ENCODE assay signal across 3 cellular contexts in the genomic region with DNA sequence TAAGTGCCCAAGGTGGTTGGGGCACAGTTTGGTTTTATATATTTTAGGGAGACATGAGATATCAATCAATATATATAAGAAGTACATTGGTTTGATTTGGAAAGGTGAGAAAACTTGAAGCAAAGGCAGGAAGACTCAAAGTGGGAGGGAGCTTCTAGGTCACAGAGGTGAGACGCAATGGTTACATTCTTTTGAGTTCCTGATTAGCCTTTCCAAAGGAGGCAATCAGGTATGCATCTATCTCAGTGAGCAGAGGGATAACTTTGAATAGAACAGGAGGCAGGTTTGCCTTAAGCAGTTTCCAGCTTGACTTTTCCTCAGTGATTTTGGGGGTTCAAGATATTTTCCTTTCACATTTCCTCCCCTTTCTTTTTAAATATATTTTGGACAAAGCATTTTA.
TF ChIP-seq lines count a peak whose summit lies in the region.

No MANE protein-coding gene starts in this region.

TF ChIP-seq in GM23338, 12 proteins besides CTCF, POLR2A, EP300 and RAD21 (continues in another document):
- TF ChIP-seq POLR2AphosphoS5 (IDR thresholded peaks at IDR 0.05; ENCODE audit: low read depth) = no peak
- TF ChIP-seq, protein P1, sequence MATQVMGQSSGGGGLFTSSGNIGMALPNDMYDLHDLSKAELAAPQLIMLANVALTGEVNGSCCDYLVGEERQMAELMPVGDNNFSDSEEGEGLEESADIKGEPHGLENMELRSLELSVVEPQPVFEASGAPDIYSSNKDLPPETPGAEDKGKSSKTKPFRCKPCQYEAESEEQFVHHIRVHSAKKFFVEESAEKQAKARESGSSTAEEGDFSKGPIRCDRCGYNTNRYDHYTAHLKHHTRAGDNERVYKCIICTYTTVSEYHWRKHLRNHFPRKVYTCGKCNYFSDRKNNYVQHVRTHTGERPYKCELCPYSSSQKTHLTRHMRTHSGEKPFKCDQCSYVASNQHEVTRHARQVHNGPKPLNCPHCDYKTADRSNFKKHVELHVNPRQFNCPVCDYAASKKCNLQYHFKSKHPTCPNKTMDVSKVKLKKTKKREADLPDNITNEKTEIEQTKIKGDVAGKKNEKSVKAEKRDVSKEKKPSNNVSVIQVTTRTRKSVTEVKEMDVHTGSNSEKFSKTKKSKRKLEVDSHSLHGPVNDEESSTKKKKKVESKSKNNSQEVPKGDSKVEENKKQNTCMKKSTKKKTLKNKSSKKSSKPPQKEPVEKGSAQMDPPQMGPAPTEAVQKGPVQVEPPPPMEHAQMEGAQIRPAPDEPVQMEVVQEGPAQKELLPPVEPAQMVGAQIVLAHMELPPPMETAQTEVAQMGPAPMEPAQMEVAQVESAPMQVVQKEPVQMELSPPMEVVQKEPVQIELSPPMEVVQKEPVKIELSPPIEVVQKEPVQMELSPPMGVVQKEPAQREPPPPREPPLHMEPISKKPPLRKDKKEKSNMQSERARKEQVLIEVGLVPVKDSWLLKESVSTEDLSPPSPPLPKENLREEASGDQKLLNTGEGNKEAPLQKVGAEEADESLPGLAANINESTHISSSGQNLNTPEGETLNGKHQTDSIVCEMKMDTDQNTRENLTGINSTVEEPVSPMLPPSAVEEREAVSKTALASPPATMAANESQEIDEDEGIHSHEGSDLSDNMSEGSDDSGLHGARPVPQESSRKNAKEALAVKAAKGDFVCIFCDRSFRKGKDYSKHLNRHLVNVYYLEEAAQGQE (IDR thresholded peaks at IDR 0.05; ENCODE audit: unreplicated experiment) = no peak

TF ChIP-seq in WTC11, 78 proteins besides CTCF, POLR2A, EP300 and RAD21 (continues in another document):
- no peak for TF ChIP-seq ATF1 (CRISPR knock-in tag; IDR thresholded peaks at IDR 0.05)
- TF ChIP-seq, protein P2, sequence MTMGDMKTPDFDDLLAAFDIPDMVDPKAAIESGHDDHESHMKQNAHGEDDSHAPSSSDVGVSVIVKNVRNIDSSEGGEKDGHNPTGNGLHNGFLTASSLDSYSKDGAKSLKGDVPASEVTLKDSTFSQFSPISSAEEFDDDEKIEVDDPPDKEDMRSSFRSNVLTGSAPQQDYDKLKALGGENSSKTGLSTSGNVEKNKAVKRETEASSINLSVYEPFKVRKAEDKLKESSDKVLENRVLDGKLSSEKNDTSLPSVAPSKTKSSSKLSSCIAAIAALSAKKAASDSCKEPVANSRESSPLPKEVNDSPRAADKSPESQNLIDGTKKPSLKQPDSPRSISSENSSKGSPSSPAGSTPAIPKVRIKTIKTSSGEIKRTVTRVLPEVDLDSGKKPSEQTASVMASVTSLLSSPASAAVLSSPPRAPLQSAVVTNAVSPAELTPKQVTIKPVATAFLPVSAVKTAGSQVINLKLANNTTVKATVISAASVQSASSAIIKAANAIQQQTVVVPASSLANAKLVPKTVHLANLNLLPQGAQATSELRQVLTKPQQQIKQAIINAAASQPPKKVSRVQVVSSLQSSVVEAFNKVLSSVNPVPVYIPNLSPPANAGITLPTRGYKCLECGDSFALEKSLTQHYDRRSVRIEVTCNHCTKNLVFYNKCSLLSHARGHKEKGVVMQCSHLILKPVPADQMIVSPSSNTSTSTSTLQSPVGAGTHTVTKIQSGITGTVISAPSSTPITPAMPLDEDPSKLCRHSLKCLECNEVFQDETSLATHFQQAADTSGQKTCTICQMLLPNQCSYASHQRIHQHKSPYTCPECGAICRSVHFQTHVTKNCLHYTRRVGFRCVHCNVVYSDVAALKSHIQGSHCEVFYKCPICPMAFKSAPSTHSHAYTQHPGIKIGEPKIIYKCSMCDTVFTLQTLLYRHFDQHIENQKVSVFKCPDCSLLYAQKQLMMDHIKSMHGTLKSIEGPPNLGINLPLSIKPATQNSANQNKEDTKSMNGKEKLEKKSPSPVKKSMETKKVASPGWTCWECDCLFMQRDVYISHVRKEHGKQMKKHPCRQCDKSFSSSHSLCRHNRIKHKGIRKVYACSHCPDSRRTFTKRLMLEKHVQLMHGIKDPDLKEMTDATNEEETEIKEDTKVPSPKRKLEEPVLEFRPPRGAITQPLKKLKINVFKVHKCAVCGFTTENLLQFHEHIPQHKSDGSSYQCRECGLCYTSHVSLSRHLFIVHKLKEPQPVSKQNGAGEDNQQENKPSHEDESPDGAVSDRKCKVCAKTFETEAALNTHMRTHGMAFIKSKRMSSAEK (CRISPR knock-in tag; IDR thresholded peaks at IDR 0.05; ENCODE audit: borderline replicate concordance) = no peak
- TF ChIP-seq CREB1 (CRISPR knock-in tag; IDR thresholded peaks at IDR 0.05) = no peak
- TF ChIP-seq, protein P3, sequence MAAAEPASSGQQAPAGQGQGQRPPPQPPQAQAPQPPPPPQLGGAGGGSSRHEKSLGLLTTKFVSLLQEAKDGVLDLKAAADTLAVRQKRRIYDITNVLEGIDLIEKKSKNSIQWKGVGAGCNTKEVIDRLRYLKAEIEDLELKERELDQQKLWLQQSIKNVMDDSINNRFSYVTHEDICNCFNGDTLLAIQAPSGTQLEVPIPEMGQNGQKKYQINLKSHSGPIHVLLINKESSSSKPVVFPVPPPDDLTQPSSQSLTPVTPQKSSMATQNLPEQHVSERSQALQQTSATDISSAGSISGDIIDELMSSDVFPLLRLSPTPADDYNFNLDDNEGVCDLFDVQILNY (CRISPR knock-in tag; IDR thresholded peaks at IDR 0.05) = no peak
- TF ChIP-seq, protein P4, sequence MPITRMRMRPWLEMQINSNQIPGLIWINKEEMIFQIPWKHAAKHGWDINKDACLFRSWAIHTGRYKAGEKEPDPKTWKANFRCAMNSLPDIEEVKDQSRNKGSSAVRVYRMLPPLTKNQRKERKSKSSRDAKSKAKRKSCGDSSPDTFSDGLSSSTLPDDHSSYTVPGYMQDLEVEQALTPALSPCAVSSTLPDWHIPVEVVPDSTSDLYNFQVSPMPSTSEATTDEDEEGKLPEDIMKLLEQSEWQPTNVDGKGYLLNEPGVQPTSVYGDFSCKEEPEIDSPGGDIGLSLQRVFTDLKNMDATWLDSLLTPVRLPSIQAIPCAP (CRISPR knock-in tag; IDR thresholded peaks at IDR 0.05) = no peak
- TF ChIP-seq CBFB (CRISPR knock-in tag; IDR thresholded peaks at IDR 0.05; ENCODE audit: low read depth) = no peak
- TF ChIP-seq, protein P5, sequence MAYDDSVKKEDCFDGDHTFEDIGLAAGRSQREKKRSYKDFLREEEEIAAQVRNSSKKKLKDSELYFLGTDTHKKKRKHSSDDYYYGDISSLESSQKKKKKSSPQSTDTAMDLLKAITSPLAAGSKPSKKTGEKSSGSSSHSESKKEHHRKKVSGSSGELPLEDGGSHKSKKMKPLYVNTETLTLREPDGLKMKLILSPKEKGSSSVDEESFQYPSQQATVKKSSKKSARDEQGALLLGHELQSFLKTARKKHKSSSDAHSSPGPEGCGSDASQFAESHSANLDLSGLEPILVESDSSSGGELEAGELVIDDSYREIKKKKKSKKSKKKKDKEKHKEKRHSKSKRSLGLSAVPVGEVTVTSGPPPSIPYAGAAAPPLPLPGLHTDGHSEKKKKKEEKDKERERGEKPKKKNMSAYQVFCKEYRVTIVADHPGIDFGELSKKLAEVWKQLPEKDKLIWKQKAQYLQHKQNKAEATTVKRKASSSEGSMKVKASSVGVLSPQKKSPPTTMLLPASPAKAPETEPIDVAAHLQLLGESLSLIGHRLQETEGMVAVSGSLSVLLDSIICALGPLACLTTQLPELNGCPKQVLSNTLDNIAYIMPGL (CRISPR knock-in tag; IDR thresholded peaks at IDR 0.05) = no peak
- TF ChIP-seq, protein P6, sequence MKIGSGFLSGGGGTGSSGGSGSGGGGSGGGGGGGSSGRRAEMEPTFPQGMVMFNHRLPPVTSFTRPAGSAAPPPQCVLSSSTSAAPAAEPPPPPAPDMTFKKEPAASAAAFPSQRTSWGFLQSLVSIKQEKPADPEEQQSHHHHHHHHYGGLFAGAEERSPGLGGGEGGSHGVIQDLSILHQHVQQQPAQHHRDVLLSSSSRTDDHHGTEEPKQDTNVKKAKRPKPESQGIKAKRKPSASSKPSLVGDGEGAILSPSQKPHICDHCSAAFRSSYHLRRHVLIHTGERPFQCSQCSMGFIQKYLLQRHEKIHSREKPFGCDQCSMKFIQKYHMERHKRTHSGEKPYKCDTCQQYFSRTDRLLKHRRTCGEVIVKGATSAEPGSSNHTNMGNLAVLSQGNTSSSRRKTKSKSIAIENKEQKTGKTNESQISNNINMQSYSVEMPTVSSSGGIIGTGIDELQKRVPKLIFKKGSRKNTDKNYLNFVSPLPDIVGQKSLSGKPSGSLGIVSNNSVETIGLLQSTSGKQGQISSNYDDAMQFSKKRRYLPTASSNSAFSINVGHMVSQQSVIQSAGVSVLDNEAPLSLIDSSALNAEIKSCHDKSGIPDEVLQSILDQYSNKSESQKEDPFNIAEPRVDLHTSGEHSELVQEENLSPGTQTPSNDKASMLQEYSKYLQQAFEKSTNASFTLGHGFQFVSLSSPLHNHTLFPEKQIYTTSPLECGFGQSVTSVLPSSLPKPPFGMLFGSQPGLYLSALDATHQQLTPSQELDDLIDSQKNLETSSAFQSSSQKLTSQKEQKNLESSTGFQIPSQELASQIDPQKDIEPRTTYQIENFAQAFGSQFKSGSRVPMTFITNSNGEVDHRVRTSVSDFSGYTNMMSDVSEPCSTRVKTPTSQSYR (CRISPR knock-in tag; IDR thresholded peaks at IDR 0.05) = no peak
- TF ChIP-seq ESRRA (CRISPR knock-in tag; IDR thresholded peaks at IDR 0.05; ENCODE audit: borderline replicate concordance) = no peak
- TF ChIP-seq SP1 (CRISPR knock-in tag; conservative IDR thresholded peaks at IDR 0.05) = no peak

TF ChIP-seq in H1, 55 proteins besides CTCF, POLR2A, EP300 and RAD21:
- TF ChIP-seq JUN (IDR thresholded peaks at IDR 0.05; ENCODE audit: low read depth, low read length) = no peak
- TF ChIP-seq EZH2 (IDR thresholded peaks at IDR 0.05; ENCODE audit: low read depth, low read length, severe bottlenecking) = no peak
- no peak for TF ChIP-seq KDM1A (IDR thresholded peaks at IDR 0.05; ENCODE audit: borderline replicate concordance, low read length)
- no peak for TF ChIP-seq GTF2F1 (IDR thresholded peaks at IDR 0.05; ENCODE audit: borderline replicate concordance, low read depth, low read length)
- TF ChIP-seq RXRA (IDR thresholded peaks at IDR 0.05; ENCODE audit: insufficient read depth, low read depth, low read length) = no peak
- TF ChIP-seq, protein P7, sequence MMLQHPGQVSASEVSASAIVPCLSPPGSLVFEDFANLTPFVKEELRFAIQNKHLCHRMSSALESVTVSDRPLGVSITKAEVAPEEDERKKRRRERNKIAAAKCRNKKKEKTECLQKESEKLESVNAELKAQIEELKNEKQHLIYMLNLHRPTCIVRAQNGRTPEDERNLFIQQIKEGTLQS (IDR thresholded peaks at IDR 0.05; ENCODE audit: insufficient read depth, low read depth, low read length) = no peak
- no peak for TF ChIP-seq POLR2AphosphoS5 (IDR thresholded peaks at IDR 0.05; ENCODE audit: low read depth, low read length)
- TF ChIP-seq SUZ12 (IDR thresholded peaks at IDR 0.05; ENCODE audit: low read length) = no peak
- TF ChIP-seq SP1 (IDR thresholded peaks at IDR 0.05; ENCODE audit: low read depth, low read length) = no peak
- TF ChIP-seq, protein P8, sequence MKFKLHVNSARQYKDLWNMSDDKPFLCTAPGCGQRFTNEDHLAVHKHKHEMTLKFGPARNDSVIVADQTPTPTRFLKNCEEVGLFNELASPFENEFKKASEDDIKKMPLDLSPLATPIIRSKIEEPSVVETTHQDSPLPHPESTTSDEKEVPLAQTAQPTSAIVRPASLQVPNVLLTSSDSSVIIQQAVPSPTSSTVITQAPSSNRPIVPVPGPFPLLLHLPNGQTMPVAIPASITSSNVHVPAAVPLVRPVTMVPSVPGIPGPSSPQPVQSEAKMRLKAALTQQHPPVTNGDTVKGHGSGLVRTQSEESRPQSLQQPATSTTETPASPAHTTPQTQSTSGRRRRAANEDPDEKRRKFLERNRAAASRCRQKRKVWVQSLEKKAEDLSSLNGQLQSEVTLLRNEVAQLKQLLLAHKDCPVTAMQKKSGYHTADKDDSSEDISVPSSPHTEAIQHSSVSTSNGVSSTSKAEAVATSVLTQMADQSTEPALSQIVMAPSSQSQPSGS (IDR thresholded peaks at IDR 0.05; ENCODE audit: low read length) = no peak
- TF ChIP-seq BCL11A (IDR thresholded peaks at IDR 0.05; ENCODE audit: low read depth in 2 of 2, low read length in 2 of 2) = no peak
- TF ChIP-seq BACH1 (IDR thresholded peaks at IDR 0.05; ENCODE audit: low read length) = no peak
- no peak for TF ChIP-seq KDM5A (IDR thresholded peaks at IDR 0.05; ENCODE audit: low read length)
- no peak for TF ChIP-seq SP2 (IDR thresholded peaks at IDR 0.05; ENCODE audit: low read length)
- TF ChIP-seq CEBPB (IDR thresholded peaks at IDR 0.05; ENCODE audit: low read depth, low read length) = no peak
- TF ChIP-seq CHD2 (IDR thresholded peaks at IDR 0.05; ENCODE audit: low read length) = no peak
- TF ChIP-seq SAP30 (IDR thresholded peaks at IDR 0.05; ENCODE audit: insufficient read depth, insufficient replicate concordance, low read length) = no peak
- TF ChIP-seq CREB1 (IDR thresholded peaks at IDR 0.05) = no peak
- TF ChIP-seq, protein P9, sequence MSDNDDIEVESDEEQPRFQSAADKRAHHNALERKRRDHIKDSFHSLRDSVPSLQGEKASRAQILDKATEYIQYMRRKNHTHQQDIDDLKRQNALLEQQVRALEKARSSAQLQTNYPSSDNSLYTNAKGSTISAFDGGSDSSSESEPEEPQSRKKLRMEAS (IDR thresholded peaks at IDR 0.05) = no peak
